In the genomic region with DNA sequence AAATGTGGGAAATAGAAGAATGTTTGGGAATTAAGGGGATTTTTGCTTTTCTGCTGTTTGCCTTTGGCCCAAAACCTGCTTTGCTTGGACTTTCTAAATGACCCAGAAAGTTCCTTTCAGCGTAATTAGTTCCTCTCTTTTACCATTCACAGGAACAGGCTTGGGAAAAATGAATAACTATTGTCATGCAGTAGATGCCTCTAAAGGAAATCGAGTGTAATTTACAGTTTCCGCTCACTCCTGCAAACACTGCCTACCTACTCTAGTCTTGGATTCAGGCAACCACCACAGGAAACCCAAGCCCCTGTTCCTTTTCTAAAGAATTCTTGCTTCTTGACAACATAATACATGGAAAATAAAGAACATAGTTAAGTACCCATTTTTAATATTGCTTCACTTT, we compare ENCODE assay signal across 18 cellular contexts. TPM values are rescaled to one million over a fixed set of nuclear protein-coding genes. Genes with fewer than 3 reads are reported as not detected.
"Had no signal": no experiment of that assay in that cellular context is flagged by ENCODE, and none has a peak within 500 bp of the region (broad histone marks: within the 10 kb centered on the region; RNA-seq: fewer than 3 reads in every experiment).

No MANE protein-coding gene starts in this region.

- H3K9me3 ChIP-seq: body of pancreas, esophagus muscularis mucosa, right atrium auricular region, thyroid gland, uterus had no signal

- H3K79me2 ChIP-seq: parathyroid adenoma had no signal

- ATAC-seq: body of pancreas had no signal

- H3K4me2 ChIP-seq: neural progenitor cell had no signal

- H3K27ac Mint-ChIP-seq: activated naive CD4-positive, alpha-beta T cell treated with anti-CD3 and anti-CD28 coated beads, Interleukin-2, amount 50 U/mL, for 24 hours; mesothelial cell of epicardium; neural progenitor cell had no signal

- H3K27ac ChIP-seq: body of pancreas, coronary artery, esophagus muscularis mucosa, neural progenitor cell, parathyroid adenoma, right atrium auricular region, thyroid gland, uterus had no signal

- H3K4me3 ChIP-seq: body of pancreas, coronary artery, esophagus muscularis mucosa, neural progenitor cell, right atrium auricular region, thyroid gland, uterus had no signal

- H3K36me3 ChIP-seq: esophagus muscularis mucosa, neural progenitor cell, right atrium auricular region, thyroid gland, uterus had no signal

- H3K9me3 Mint-ChIP-seq: activated naive CD4-positive, alpha-beta T cell treated with anti-CD3 and anti-CD28 coated beads, Interleukin-2, amount 50 U/mL, for 24 hours; mesothelial cell of epicardium; neural progenitor cell had no signal

- H3K27me3 Mint-ChIP-seq: activated naive CD4-positive, alpha-beta T cell treated with anti-CD3 and anti-CD28 coated beads, Interleukin-2, amount 50 U/mL, for 24 hours had no signal

- H3K27me3 ChIP-seq: body of pancreas, esophagus muscularis mucosa, neural progenitor cell, right atrium auricular region, thyroid gland, uterus had no signal

- H2AFZ ChIP-seq: neural progenitor cell, parathyroid adenoma had no signal

- H3K4me1 ChIP-seq: body of pancreas, esophagus muscularis mucosa, neural progenitor cell, right atrium auricular region, thyroid gland, uterus had no signal

- DNase-seq: activated CD4-positive, alpha-beta T cell treated with anti-CD3 and anti-CD28 coated beads, Interleukin-2, amount 50 U/mL, for 4 hours; activated CD4-positive, CD25-positive, alpha-beta regulatory T cell treated with anti-CD3 and anti-CD28 coated beads, Interleukin-2, amount 50 U/mL, for 72 hours; activated T-cell treated with anti-CD3 and anti-CD28 coated beads, Interleukin-2, amount 50 U/mL, for 1 hour; body of pancreas; central memory CD4-positive, alpha-beta T cell; kidney glomerular epithelial cell; small intestine; T-helper 2 cell; thyroid gland; uterus had no signal

- H3K36me3 Mint-ChIP-seq: activated naive CD4-positive, alpha-beta T cell treated with anti-CD3 and anti-CD28 coated beads, Interleukin-2, amount 50 U/mL, for 24 hours; mesothelial cell of epicardium; neural progenitor cell had no signal

- H3K9ac ChIP-seq: neural progenitor cell, parathyroid adenoma had no signal

- H3K4me3 Mint-ChIP-seq: activated naive CD4-positive, alpha-beta T cell treated with anti-CD3 and anti-CD28 coated beads, Interleukin-2, amount 50 U/mL, for 24 hours; mesothelial cell of epicardium; neural progenitor cell had no signal

- H3K4me1 Mint-ChIP-seq: activated naive CD4-positive, alpha-beta T cell treated with anti-CD3 and anti-CD28 coated beads, Interleukin-2, amount 50 U/mL, for 24 hours had no signal

RNA-seq across cellular contexts. Expression of a gene that starts 25.0 kb away (rescaled TPM):
- total RNA-seq: esophagus muscularis mucosa, myocyte had no signal
